Comparison of ENCODE assay signal across 18 cellular contexts in the genomic region with DNA sequence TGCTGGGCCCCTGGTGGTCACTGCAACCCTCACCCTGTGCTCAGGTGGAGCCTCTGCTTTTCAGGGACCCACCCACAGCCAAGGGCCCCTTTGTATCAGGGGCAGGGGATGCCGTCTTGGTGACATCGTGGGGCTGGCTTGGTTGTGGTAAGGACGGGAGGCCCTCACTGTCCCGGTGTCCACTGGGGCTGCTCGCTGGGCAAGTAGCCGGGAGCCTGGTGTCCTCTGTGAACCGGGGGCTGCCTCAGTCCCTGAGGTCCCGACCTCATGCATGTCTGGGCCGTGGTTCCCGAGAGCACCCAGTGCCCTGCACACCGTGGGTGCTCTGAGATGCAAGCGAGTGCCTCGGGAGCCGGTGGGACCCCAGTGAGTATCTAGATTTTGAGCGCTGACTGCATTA. TPM values are rescaled to one million over a fixed set of nuclear protein-coding genes. Genes with fewer than 3 reads are reported as not detected.
DNase-seq lines count a peak whose midpoint lies in the region; ATAC-seq, FAIRE-seq and TF ChIP-seq lines count a peak whose summit lies in the region.
"Had no signal": no experiment of that assay in that cellular context is flagged by ENCODE, and none has a peak within 500 bp of the region (broad histone marks: within the 10 kb centered on the region; RNA-seq: fewer than 3 reads in every experiment).

No MANE protein-coding gene starts in this region.

- no peaks in the 10 kb centered on the region for H3K4me1 Mint-ChIP-seq in chondrocyte (ENCODE audit: low read depth)
- H3K4me1 Mint-ChIP-seq: CD14-positive monocyte, GM23338 had no signal

- H3K27me3 ChIP-seq in heart right ventricle = peaks cover 0 to 63% (median 54%) of the 10 kb centered on the region in 7 donors
- H3K27me3 ChIP-seq in psoas muscle (ENCODE audit: insufficient read depth in 3 of 3, low read length in 2 of 3) = peaks cover 0 to 46% (median 10%) of the 10 kb centered on the region in 3 donors

- no peaks in the 10 kb centered on the region for H3K36me3 ChIP-seq in heart right ventricle
- no peaks in the 10 kb centered on the region for H3K36me3 ChIP-seq in kidney (ENCODE audit: control insufficient read depth in 1 of 2, insufficient read depth in 2 of 2, low read length in 2 of 2)
- no peaks in the 10 kb centered on the region for H3K36me3 ChIP-seq in psoas muscle (ENCODE audit: insufficient read depth in 1 of 2, low read depth in 1 of 2)
- H3K36me3 ChIP-seq: BLaER1 had no signal

- intact Hi-C loops in left cardiac atrium (cut with DNase I) = no loop called here
- intact Hi-C loops in heart right ventricle (cut with DNase I) = no loop called here
- intact Hi-C loops in kidney (cut with DNase I) = no loop called here
- intact Hi-C loops in psoas muscle (cut with DNase I) = no loop called here

- WGBS in heart right ventricle, 2 donors = 85 to 86% methylated on average over 15 of the region's 15 CpGs
- WGBS in psoas muscle, 3 donors = 86 to 89% (median 89%) methylated on average over 15 of the region's 15 CpGs

- H3K4me1 ChIP-seq in heart right ventricle (no peaks in the 10 kb centered on the region), kidney (ENCODE audit: control insufficient read depth in 1 of 2, insufficient read depth in 1 of 2, low read depth in 1 of 2, low read length in 2 of 2) (no peaks in the 10 kb centered on the region), psoas muscle (no peaks in the 10 kb centered on the region)

- H3K27ac Mint-ChIP-seq in chondrocyte (ENCODE audit: unreplicated experiment) = no peak overlapping the region
- H3K27ac Mint-ChIP-seq: GM23338 had no signal

- no peak overlapping the region for H3K4me3 ChIP-seq in heart right ventricle
- H3K4me3 ChIP-seq in kidney (ENCODE audit: low read length in 2 of 2) = no peak overlapping the region
- H3K4me3 ChIP-seq in psoas muscle = no peak overlapping the region
- H3K4me3 ChIP-seq: BLaER1, GM23338 had no signal

- no peak overlapping the region for H3K9ac ChIP-seq in kidney (ENCODE audit: low read length in 2 of 2)
- H3K9ac ChIP-seq: BLaER1 had no signal

- TF ChIP-seq CTCF in heart right ventricle (IDR thresholded peaks at IDR 0.05) (no peak), chondrocyte (IDR thresholded peaks at IDR 0.05) (no peak), kidney (IDR thresholded peaks at IDR 0.05; ENCODE audit: borderline replicate concordance, extremely low read depth, insufficient read depth) (no peak), psoas muscle (IDR thresholded peaks at IDR 0.05) (no peak)

- no peak overlapping the region for H3K27ac ChIP-seq in heart right ventricle
- no peak overlapping the region for H3K27ac ChIP-seq in kidney (ENCODE audit: low read depth in 2 of 2, low read length in 2 of 2)
- no peak overlapping the region for H3K27ac ChIP-seq in psoas muscle
- H3K27ac ChIP-seq: BLaER1 had no signal

- peaks cover 13% of the 10 kb centered on the region for H3K9me3 Mint-ChIP-seq in chondrocyte (ENCODE audit: low read depth)

- no peak for FAIRE-seq in kidney (lab: Jason Lieb, UNC)
- FAIRE-seq: H54 had no signal

- ATAC-seq in left cardiac atrium (no peak), heart right ventricle (no peak), psoas muscle (no peak), HG03565 (IDR thresholded peaks at IDR 0.05; ENCODE audit: unreplicated experiment) (no peak)
- ATAC-seq: GM23338 had no signal

- H3K9me3 ChIP-seq in heart right ventricle = no peaks in the 10 kb centered on the region
- H3K9me3 ChIP-seq in kidney (ENCODE audit: control insufficient read depth in 1 of 2, low read length in 2 of 2) = no peaks in the 10 kb centered on the region
- H3K9me3 ChIP-seq in psoas muscle = no peaks in the 10 kb centered on the region

- no peaks in the 10 kb centered on the region for H3K36me3 Mint-ChIP-seq in chondrocyte (ENCODE audit: low read depth)
- H3K36me3 Mint-ChIP-seq: CD4-positive, alpha-beta memory T cell had no signal

- H3K27me3 Mint-ChIP-seq in chondrocyte (ENCODE audit: low read depth) = no peaks in the 10 kb centered on the region

- DNase-seq in left cardiac atrium (peak; percentile 8), heart right ventricle (no peak), chondrocyte (ENCODE audit: low spot score) (peak; percentile 76), kidney (peak; percentile 43), psoas muscle (peak; percentile 3 to 26), DMS53 treated with DMSO at 0.1 percent for 48 hours (lab: John Stamatoyannopoulos, UW; ENCODE audit: unreplicated experiment) (no peak)
- DNase-seq in activated naive CD4-positive, alpha-beta T cell (lab: John Stamatoyannopoulos, UW) = no peak
- DNase-seq: 8988T; CD4-positive, alpha-beta memory T cell; DMS153; DMS79 treated with DMSO at 0.1 percent for 48 hours; GF-D8; HCEC 1CT had no signal

- H3K4me3 Mint-ChIP-seq in chondrocyte (ENCODE audit: unreplicated experiment) = no peak overlapping the region
- H3K4me3 Mint-ChIP-seq: CD14-positive monocyte; CD4-positive, alpha-beta memory T cell; GM23338 had no signal

RNA-seq across cellular contexts. Expression of a gene that starts 56.0 kb away (rescaled TPM):
- total RNA-seq in left cardiac atrium (under 1 TPM; 0.52 to 0.53 TPM), heart right ventricle (under 1 TPM; 0.32 to 0.74 (median 0.42) TPM), chondrocyte (0.60 to 1.8 TPM (median 0.67 TPM) in 3 replicates), kidney (2.4 TPM), psoas muscle (under 1 TPM; 0.04 to 0.15 (median 0.06) TPM)
- polyA plus RNA-seq in heart right ventricle (under 1 TPM; 0.03 to 0.73 TPM), kidney (ENCODE audit: insufficient read depth, low read depth, low replicate concordance) (0.15 TPM), psoas muscle (under 1 TPM; 0.01 to 0.03 (median 0.01) TPM)

Comparison
In these comparisons a context has a peak if more than half of its experiments do, and no peak if none do; other contexts are left out.
1. DNase-seq: peak in left cardiac atrium (single experiment), chondrocyte (single experiment), kidney (single experiment) and psoas muscle (2 of 2); none in heart right ventricle (0 of 2), DMS53 treated with DMSO at 0.1 percent for 48 hours (single experiment) and activated naive CD4-positive, alpha-beta T cell (0 of 4).